15 cellular contexts compared by ENCODE assay signal in the genomic region with DNA sequence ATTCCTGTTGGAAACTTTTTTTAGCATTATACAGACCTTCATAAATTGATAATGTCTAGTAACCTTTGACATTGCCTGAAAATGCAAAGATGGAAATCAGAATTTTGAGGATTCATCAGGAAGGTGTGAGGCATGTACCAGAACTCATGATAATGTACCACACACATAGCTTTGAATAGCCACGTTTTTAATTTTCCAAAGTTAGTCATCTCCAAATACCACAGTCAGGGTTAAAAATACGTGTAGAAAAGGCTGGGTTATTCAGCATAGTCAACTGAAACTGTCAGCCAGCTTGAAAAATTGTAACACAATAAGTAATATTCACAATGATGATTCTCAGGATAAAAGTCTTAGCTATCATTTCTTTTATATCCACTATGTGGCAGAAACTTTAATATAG.
DNase-seq lines count a peak whose midpoint lies in the region; ATAC-seq, FAIRE-seq and TF ChIP-seq lines count a peak whose summit lies in the region.
"Had no signal": no experiment of that assay in that cellular context is flagged by ENCODE, and none has a peak within 500 bp of the region (broad histone marks: within the 10 kb centered on the region; RNA-seq: fewer than 3 reads in every experiment).

No MANE protein-coding gene starts in this region.

- H3K9me3 ChIP-seq in PC-3 (ENCODE audit: low read length), result no peaks in the 10 kb centered on the region
- H3K9me3 ChIP-seq in keratinocyte (ENCODE audit: control insufficient read depth, low read depth, low read length), result no peaks in the 10 kb centered on the region
- H3K9me3 ChIP-seq in gastroesophageal sphincter, result no peaks in the 10 kb centered on the region
- H3K9me3 ChIP-seq: A549, BE2C had no signal

- no peak for DNase-seq in PC-3
- DNase-seq in epithelial cell of esophagus (ENCODE audit: low read depth), result peak; percentile 74
- no peak for DNase-seq in keratinocyte (ENCODE audit: low read depth, low spot score)
- DNase-seq in GOT3 (lab: John Stamatoyannopoulos, UW), result no peak
- DNase-seq: BE2C; CD4-positive, alpha-beta memory T cell; DMS79 had no signal

- ATAC-seq in PC-3 (no peak), gastroesophageal sphincter (no peak), HG03378 (IDR thresholded peaks at IDR 0.05; ENCODE audit: unreplicated experiment) (no peak), HG03469 (IDR thresholded peaks at IDR 0.05; ENCODE audit: unreplicated experiment) (no peak)
- ATAC-seq: A549, GM12878, HCT116 had no signal

- H3K36me3 ChIP-seq in PC-3 (ENCODE audit: low read depth, low read length) (no peaks in the 10 kb centered on the region), keratinocyte (ENCODE audit: control insufficient read depth in 2 of 2, extremely low read depth in 1 of 2, insufficient read depth in 2 of 2, low read length in 2 of 2) (no peaks in the 10 kb centered on the region), gastroesophageal sphincter (no peaks in the 10 kb centered on the region)
- H3K36me3 ChIP-seq: BE2C had no signal

- H3K27me3 ChIP-seq in PC-3 (ENCODE audit: low read length) (no peaks in the 10 kb centered on the region), keratinocyte (ENCODE audit: control insufficient read depth, extremely low read depth, insufficient read depth, low read length) (no peaks in the 10 kb centered on the region), gastroesophageal sphincter (no peaks in the 10 kb centered on the region)
- H3K27me3 ChIP-seq: BE2C had no signal

- no peak for TF ChIP-seq EP300 in gastroesophageal sphincter (IDR thresholded peaks at IDR 0.05)

- CTCF ChIA-PET in PC-3 (lab: Charles Lee), result no interaction called here

- H3K79me2 ChIP-seq in PC-3 (ENCODE audit: low read length) (no peaks in the 10 kb centered on the region), keratinocyte (ENCODE audit: control insufficient read depth, insufficient read depth, low read length) (no peaks in the 10 kb centered on the region)

- H4K20me1 ChIP-seq in PC-3 (ENCODE audit: low read length) (no peaks in the 10 kb centered on the region), keratinocyte (ENCODE audit: control insufficient read depth, extremely low read depth, insufficient read depth, low read length) (no peaks in the 10 kb centered on the region)

- H3K27ac ChIP-seq in PC-3 (ENCODE audit: low read length), result peak overlapping the region; percentile 47
- peak overlapping the region; percentile 27 for H3K27ac ChIP-seq in keratinocyte (ENCODE audit: control insufficient read depth, insufficient read depth, low read length)
- H3K27ac ChIP-seq in gastroesophageal sphincter, result no peak overlapping the region
- H3K27ac ChIP-seq: A549, C4-2B had no signal

- no peak overlapping the region for H3K9ac ChIP-seq in PC-3 (ENCODE audit: low read length)
- no peak overlapping the region for H3K9ac ChIP-seq in keratinocyte (ENCODE audit: control insufficient read depth, extremely low read depth, insufficient read depth, low read length)

- no peaks in the 10 kb centered on the region for H3K9me2 ChIP-seq in PC-3 (replicated peaks; ENCODE audit: low read length)

- TF ChIP-seq CTCF in PC-3 (conservative IDR thresholded peaks at IDR 0.05; ENCODE audit: low read depth, low read length), result no peak
- TF ChIP-seq CTCF in epithelial cell of esophagus (IDR thresholded peaks at IDR 0.05; ENCODE audit: insufficient read depth, low read depth, low read length, missing control alignments), result no peak
- TF ChIP-seq CTCF in keratinocyte (optimal IDR thresholded peaks at IDR 0.05 in 1 of 3, IDR thresholded peaks at IDR 0.05 in 1 of 3, conservative IDR thresholded peaks at IDR 0.05 in 1 of 3; ENCODE audit: extremely low read depth in 1 of 3, insufficient read depth in 2 of 3, low read length in 3 of 3), result no peak
- no peak for TF ChIP-seq CTCF in gastroesophageal sphincter (IDR thresholded peaks at IDR 0.05)

- no peak overlapping the region for H2AFZ ChIP-seq in PC-3 (ENCODE audit: low read length)
- H2AFZ ChIP-seq in keratinocyte (ENCODE audit: control insufficient read depth, low read length), result no peak overlapping the region

- H3K4me3 ChIP-seq in PC-3 (ENCODE audit: low read length) (no peak overlapping the region), epithelial cell of esophagus (ENCODE audit: low read length) (no peak overlapping the region), keratinocyte (ENCODE audit: control insufficient read depth in 2 of 3, extremely low read depth in 1 of 3, insufficient read depth in 2 of 3, low read depth in 1 of 3, low read length in 3 of 3) (no peak overlapping the region), gastroesophageal sphincter (no peak overlapping the region)
- H3K4me3 ChIP-seq: A549, GM12878 had no signal

- 0 out of 2 replicates have a peak overlapping the region, but pooled peaks have one; percentile 15 for H3K4me2 ChIP-seq in PC-3 (ENCODE audit: low read length)
- peak overlapping the region; percentile 9 for H3K4me2 ChIP-seq in keratinocyte (ENCODE audit: control insufficient read depth, extremely low read depth, insufficient read depth, low read depth, low read length)
- H3K4me2 ChIP-seq: A549 had no signal

- FAIRE-seq in keratinocyte (lab: Jason Lieb, UNC), result peak; percentile 66
- FAIRE-seq: A549, GM12878, H1 had no signal

- peaks cover 58% of the 10 kb centered on the region for H3K4me1 ChIP-seq in PC-3 (ENCODE audit: insufficient read depth, low read length)
- peaks cover 44% of the 10 kb centered on the region for H3K4me1 ChIP-seq in keratinocyte (ENCODE audit: control insufficient read depth, extremely low read depth, insufficient read depth, low read length)
- H3K4me1 ChIP-seq in gastroesophageal sphincter, result peaks cover 4 to 24% (median 6%) of the 10 kb centered on the region in 3 donors
- H3K4me1 ChIP-seq: BE2C had no signal

- intact Hi-C loops in PC-3 (cut with micrococcal nuclease), result loop anchor here (5.0 to 10.0 kb wide), 2 partner anchors 324 to 602 kb away; no protein-coding TSS in a partner anchor

- H3K9me1 ChIP-seq in keratinocyte (ENCODE audit: control insufficient read depth, extremely low read depth, insufficient read depth, low read length), result no peaks in the 10 kb centered on the region

- WGBS in gastroesophageal sphincter (ENCODE audit: low coverage in 1 of 2), 2 donors, result 51 to 75% methylated on average over 2 of the region's 2 CpGs

- dilution Hi-C loops in keratinocyte (cut with MboI; ENCODE audit: extremely low pct_ligation_motif_present, low sequenced_read_pairs), result no loop called here

- BruUV-seq in PC-3 (replicated peaks; lab: Mats Ljungman, UMichigan), result no TSS peak

- H3F3A ChIP-seq in PC-3 (ENCODE audit: low read length, unreplicated experiment), result no peaks in the 10 kb centered on the region

- POLR2A ChIA-PET in PC-3 (lab: Charles Lee; ENCODE audit: unreplicated experiment), result interaction anchor here (0.6 kb wide), 1 partner anchor 1444 kb away, joined by 4 read pairs; no protein-coding TSS in a partner anchor

- TF ChIP-seq POLR2A in gastroesophageal sphincter (IDR thresholded peaks at IDR 0.05), result no peak

Comparison
In these comparisons a context has a peak if more than half of its experiments do, and no peak if none do; other contexts are left out.
1. H3K27ac ChIP-seq: peak in PC-3 (single experiment) and keratinocyte (single experiment); none in gastroesophageal sphincter (0 of 4).